ENCODE assay signal across 31 cellular contexts in the genomic region with DNA sequence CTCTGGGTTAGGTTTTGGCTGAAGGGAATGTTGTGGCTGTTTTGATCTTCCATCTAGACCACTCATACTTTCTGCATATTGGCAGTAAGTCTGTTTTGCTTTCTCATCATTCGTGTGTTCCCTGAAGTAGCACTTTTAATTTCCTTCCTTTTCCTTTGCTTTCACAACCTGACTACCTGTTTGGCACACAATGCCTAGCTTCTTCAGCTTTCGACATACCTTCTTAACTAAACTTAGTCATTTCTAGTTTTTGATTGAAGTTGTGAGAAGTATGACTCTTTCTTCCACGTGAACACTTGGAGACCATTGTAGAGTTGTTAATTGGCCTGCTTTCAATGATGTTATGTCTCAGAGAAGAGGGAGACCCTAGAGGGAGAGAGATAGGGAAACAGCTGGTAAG.
"Had no signal": no experiment of that assay in that cellular context is flagged by ENCODE, and none has a peak within 500 bp of the region (broad histone marks: within the 10 kb centered on the region; RNA-seq: fewer than 3 reads in every experiment).

No MANE protein-coding gene starts in this region.

- H3K27ac Mint-ChIP-seq: dendritic cell treated with granulocyte-macrophage colony-stimulating factor and Interleukin-4, amounts not matched to agents 40 ng/mL and 50 ng/mL, for 4 days; effector memory CD8-positive, alpha-beta T cell; endodermal cell; immature natural killer cell; memory B cell; naive thymus-derived CD4-positive, alpha-beta T cell had no signal

- DNase-seq: colonic mucosa; cortex of kidney; effector CD8-positive, alpha-beta T cell; effector memory CD8-positive, alpha-beta T cell; endodermal cell; erythroblast; esophagus squamous epithelium; foreskin fibroblast; foreskin melanocyte; gastrocnemius medialis; glutamatergic neuron; head of caudate nucleus; heart right ventricle; hippocampal formation; immature natural killer cell; islet precursor cell; kidney; kidney glomerular epithelial cell; left colon; left ventricle myocardium superior; lower lobe of right lung; mammary epithelial cell; mesendoderm; midbrain; naive thymus-derived CD4-positive, alpha-beta T cell had no signal

- H3K27ac ChIP-seq: colonic mucosa, epithelial cell of prostate, esophagus squamous epithelium, gastrocnemius medialis, heart right ventricle, lower lobe of right lung had no signal

- FAIRE-seq: endometrium, kidney had no signal

- ATAC-seq: effector memory CD8-positive, alpha-beta T cell; esophagus mucosa; gastrocnemius medialis; heart right ventricle; left colon; left lobe of liver; left ventricle myocardium superior; naive thymus-derived CD4-positive, alpha-beta T cell had no signal

- H3K4me1 Mint-ChIP-seq: endodermal cell, immature natural killer cell, memory B cell had no signal

- H3K4me1 ChIP-seq: colonic mucosa, esophagus squamous epithelium, gastrocnemius medialis, heart right ventricle, lower lobe of right lung had no signal

- H3K9me3 ChIP-seq: colonic mucosa, esophagus squamous epithelium, gastrocnemius medialis, lower lobe of right lung had no signal

- H3K4me3 Mint-ChIP-seq: dendritic cell treated with granulocyte-macrophage colony-stimulating factor and Interleukin-4, amounts not matched to agents 40 ng/mL and 50 ng/mL, for 4 days; effector memory CD8-positive, alpha-beta T cell; endodermal cell; immature natural killer cell; memory B cell; naive thymus-derived CD4-positive, alpha-beta T cell had no signal

- H3K9me3 Mint-ChIP-seq: dendritic cell treated with granulocyte-macrophage colony-stimulating factor and Interleukin-4, amounts not matched to agents 40 ng/mL and 50 ng/mL, for 4 days; endodermal cell; immature natural killer cell had no signal

- H3K27me3 Mint-ChIP-seq: dendritic cell treated with granulocyte-macrophage colony-stimulating factor and Interleukin-4, amounts not matched to agents 40 ng/mL and 50 ng/mL, for 4 days; effector memory CD8-positive, alpha-beta T cell; memory B cell had no signal

- H3K36me3 Mint-ChIP-seq: immature natural killer cell; memory B cell; naive thymus-derived CD4-positive, alpha-beta T cell had no signal

- H3K27me3 ChIP-seq: colonic mucosa, esophagus squamous epithelium, gastrocnemius medialis had no signal

- H3K4me3 ChIP-seq: colonic mucosa, esophagus squamous epithelium, gastrocnemius medialis, heart right ventricle, lower lobe of right lung had no signal

- H3K36me3 ChIP-seq: colonic mucosa, esophagus squamous epithelium, gastrocnemius medialis, heart right ventricle, lower lobe of right lung had no signal
